19 cellular contexts compared by ENCODE assay signal in genomic region chr22:36778020-36778419, GRCh38. TPM values are rescaled to one million over a fixed set of nuclear protein-coding genes. Genes with fewer than 3 reads are reported as not detected.
DNase-seq lines count a peak whose midpoint lies in the region; ATAC-seq, FAIRE-seq and TF ChIP-seq lines count a peak whose summit lies in the region.
"Had no signal": no experiment of that assay in that cellular context is flagged by ENCODE, and none has a peak within 500 bp of the region (broad histone marks: within the 10 kb centered on the region; RNA-seq: fewer than 3 reads in every experiment).

No MANE protein-coding gene starts in this region.

- H3K4me3 Mint-ChIP-seq in natural killer cell treated with Interleukin-12 subunit alpha and Interleukin-12 subunit beta and Interleukin-15 and Interleukin-18, amount 100 ng/mL, for 72 hours, result peak overlapping the region; percentile 10
- H3K4me3 Mint-ChIP-seq in natural killer cell (no peak overlapping the region), T-helper 17 cell (no peak overlapping the region)
- peak overlapping the region; percentile 4 for H3K4me3 Mint-ChIP-seq in stimulated activated effector memory CD8-positive, alpha-beta T cell treated with anti-CD3 and anti-CD28 coated beads, Interleukin-12 subunit alpha, Interleukin-12 subunit beta, amount 100 ng/mL, for 72 hours

- TF ChIP-seq RAD21 in K562 (CRISPR knock-in tag; conservative IDR thresholded peaks at IDR 0.05 in 1 of 2, IDR thresholded peaks at IDR 0.05 in 1 of 2), result no peak

- in situ Hi-C loops in K562 (cut with MboI), result no loop called here

- no TSS peak for BruUV-seq in K562 (replicated peaks; lab: Mats Ljungman, UMichigan)

- no peak overlapping the region for H3K4me3 ChIP-seq in K562
- H3K4me3 ChIP-seq: BLaER1, GM12878, HAP-1, Peyer's patch had no signal

- H3K4me1 Mint-ChIP-seq in natural killer cell treated with Interleukin-12 subunit alpha and Interleukin-12 subunit beta and Interleukin-15 and Interleukin-18, amount 100 ng/mL, for 72 hours (ENCODE audit: low read depth in 2 of 2), result peaks cover 22 to 37% of the 10 kb centered on the region in 2 donors
- H3K4me1 Mint-ChIP-seq in natural killer cell (peaks cover 22 to 30% of the 10 kb centered on the region in 2 donors), T-helper 17 cell (peaks cover 17% of the 10 kb centered on the region)
- peaks cover 54% of the 10 kb centered on the region for H3K4me1 Mint-ChIP-seq in stimulated activated effector memory CD8-positive, alpha-beta T cell treated with anti-CD3 and anti-CD28 coated beads, Interleukin-12 subunit alpha, Interleukin-12 subunit beta, amount 100 ng/mL, for 72 hours

- peaks cover 0 to 21% of the 10 kb centered on the region in 2 experiments; a peak in 3 of 5 replicates for H3K27me3 ChIP-seq in K562 (ENCODE audit: control insufficient read depth in 2 of 2, insufficient read depth in 2 of 2, low read length in 2 of 2)
- H3K27me3 ChIP-seq: BLaER1, Peyer's patch had no signal

- H3K9me1 ChIP-seq in K562 (ENCODE audit: control insufficient read depth, insufficient read depth, low read length), result no peaks in the 10 kb centered on the region

- H3K9me3 ChIP-seq in T-helper 17 cell (ENCODE audit: control insufficient read depth, low read length, poor library complexity, severe bottlenecking) (no peaks in the 10 kb centered on the region), K562 (replicated peaks; ENCODE audit: control insufficient read depth, insufficient read depth, low read depth, low read length) (no peaks in the 10 kb centered on the region)
- H3K9me3 ChIP-seq: Caco-2, Peyer's patch had no signal

- no peaks in the 10 kb centered on the region for H3K9me3 Mint-ChIP-seq in natural killer cell treated with Interleukin-12 subunit alpha and Interleukin-12 subunit beta and Interleukin-15 and Interleukin-18, amount 100 ng/mL, for 72 hours
- no peaks in the 10 kb centered on the region for H3K9me3 Mint-ChIP-seq in natural killer cell
- no peaks in the 10 kb centered on the region for H3K9me3 Mint-ChIP-seq in stimulated activated effector memory CD8-positive, alpha-beta T cell treated with anti-CD3 and anti-CD28 coated beads, Interleukin-12 subunit alpha, Interleukin-12 subunit beta, amount 100 ng/mL, for 72 hours

- POLR2A ChIA-PET in K562 (lab: Yijun Ruan, JAX), result no interaction called here

- H3K9ac ChIP-seq in K562 (ENCODE audit: insufficient read depth in 1 of 2, low read depth in 2 of 2, low read length in 2 of 2), result no peak overlapping the region
- H3K9ac ChIP-seq: BLaER1 had no signal

- no peak overlapping the region for H3K4me2 ChIP-seq in K562 (ENCODE audit: insufficient read depth, low read length)

- FAIRE-seq in K562 (lab: Jason Lieb, UNC), result no peak
- FAIRE-seq: GM12878 had no signal

- H4K20me1 ChIP-seq in K562 (replicated peaks; ENCODE audit: control insufficient read depth, insufficient read depth, low read length), result no peaks in the 10 kb centered on the region
- H4K20me1 ChIP-seq: BLaER1 had no signal

- H3K4me1 ChIP-seq in K562 (replicated peaks in 1 of 2; ENCODE audit: control insufficient read depth in 2 of 2, insufficient read depth in 2 of 2, low read length in 2 of 2), result peaks cover 0 to 8% of the 10 kb centered on the region in 2 experiments; a peak in 1 of 5 replicates

- intact Hi-C loops in natural killer cell (cut with micrococcal nuclease), result loop anchor here (10.0 kb wide), 1 partner anchor 707 kb away; the partner anchor contains the start of gene MFNG
- intact Hi-C loops in K562 (cut with micrococcal nuclease), result no loop called here

- H3K27me3 Mint-ChIP-seq in natural killer cell treated with Interleukin-12 subunit alpha and Interleukin-12 subunit beta and Interleukin-15 and Interleukin-18, amount 100 ng/mL, for 72 hours, result peaks cover 0 to 3% of the 10 kb centered on the region in 2 donors
- H3K27me3 Mint-ChIP-seq in natural killer cell (ENCODE audit: low read depth in 2 of 2), result peaks cover 0 to under 1% of the 10 kb centered on the region in 2 donors
- peaks cover 5% of the 10 kb centered on the region for H3K27me3 Mint-ChIP-seq in T-helper 17 cell

- no peak overlapping the region for H2AFZ ChIP-seq in K562 (ENCODE audit: low read depth, low read length)

- no peak for TF ChIP-seq POLR2A in K562 (conservative IDR thresholded peaks at IDR 0.05)

- H3K79me2 ChIP-seq in K562 (ENCODE audit: control insufficient read depth, insufficient read depth, low read length), result no peaks in the 10 kb centered on the region

- no peak for TF ChIP-seq EP300 in K562 (IDR thresholded peaks at IDR 0.05; ENCODE audit: low read length)

- H3K27ac Mint-ChIP-seq in natural killer cell treated with Interleukin-12 subunit alpha and Interleukin-12 subunit beta and Interleukin-15 and Interleukin-18, amount 100 ng/mL, for 72 hours, result peak overlapping the region in 1 of 2 donors; percentile 30
- H3K27ac Mint-ChIP-seq in natural killer cell, result peak overlapping the region in 1 of 2 donors; percentile 12
- peak overlapping the region; percentile 43 for H3K27ac Mint-ChIP-seq in T-helper 17 cell
- H3K27ac Mint-ChIP-seq in stimulated activated effector memory CD8-positive, alpha-beta T cell treated with anti-CD3 and anti-CD28 coated beads, Interleukin-12 subunit alpha, Interleukin-12 subunit beta, amount 100 ng/mL, for 72 hours, result peak overlapping the region; percentile 7

- CTCF ChIA-PET in K562 (lab: Yijun Ruan, JAX; ENCODE audit: low intra/inter-chr PET ratio), result no interaction called here

- H3K27ac ChIP-seq in K562 (ENCODE audit: extremely low read depth, low read depth, low read length), result no peak overlapping the region
- H3K27ac ChIP-seq: BLaER1, Peyer's patch had no signal

- TF ChIP-seq CTCF in natural killer cell (IDR thresholded peaks at IDR 0.05), result no peak
- no peak for TF ChIP-seq CTCF in K562 (IDR thresholded peaks at IDR 0.05 in 2 of 3, conservative IDR thresholded peaks at IDR 0.05 in 1 of 3; ENCODE audit: insufficient read depth in 2 of 3, low read depth in 1 of 3, low read length in 3 of 3)

- ATAC-seq in natural killer cell treated with Interleukin-12 subunit alpha and Interleukin-12 subunit beta and Interleukin-15 and Interleukin-18, amount 100 ng/mL, for 72 hours, result no peak
- ATAC-seq in natural killer cell (no peak), T-helper 17 cell (no peak), K562 (no peak), GM21360 (IDR thresholded peaks at IDR 0.05; ENCODE audit: unreplicated experiment) (no peak)
- no peak for ATAC-seq in stimulated activated effector memory CD8-positive, alpha-beta T cell treated with anti-CD3 and anti-CD28 coated beads, Interleukin-12 subunit alpha, Interleukin-12 subunit beta, amount 100 ng/mL, for 72 hours
- ATAC-seq: GM12878 had no signal

- H3K36me3 Mint-ChIP-seq in natural killer cell treated with Interleukin-12 subunit alpha and Interleukin-12 subunit beta and Interleukin-15 and Interleukin-18, amount 100 ng/mL, for 72 hours, result no peaks in the 10 kb centered on the region
- H3K36me3 Mint-ChIP-seq in natural killer cell (no peaks in the 10 kb centered on the region), T-helper 17 cell (ENCODE audit: low read depth) (no peaks in the 10 kb centered on the region)
- peaks cover 6% of the 10 kb centered on the region for H3K36me3 Mint-ChIP-seq in stimulated activated effector memory CD8-positive, alpha-beta T cell treated with anti-CD3 and anti-CD28 coated beads, Interleukin-12 subunit alpha, Interleukin-12 subunit beta, amount 100 ng/mL, for 72 hours

- DNase-seq in natural killer cell treated with Interleukin-12 subunit alpha and Interleukin-12 subunit beta and Interleukin-15 and Interleukin-18, amount 100 ng/mL, for 72 hours (ENCODE audit: low spot score), result no peak
- DNase-seq in natural killer cell (no peak), T-helper 17 cell (no peak), K562 (ENCODE audit: extremely low read depth in 1 of 4, low spot score in 3 of 4) (no peak), UCSD-AML1 (lab: John Stamatoyannopoulos, UW; ENCODE audit: unreplicated experiment) (no peak)
- no peak for DNase-seq in stimulated activated effector memory CD8-positive, alpha-beta T cell treated with anti-CD3 and anti-CD28 coated beads, Interleukin-12 subunit alpha, Interleukin-12 subunit beta, amount 100 ng/mL, for 72 hours (ENCODE audit: low spot score in 2 of 2)
- DNase-seq: Caco-2, IMR-90, NCI-H1417 treated with DMSO at 0.1 percent for 48 hours, NCI-H2029 treated with DMSO at 0.1 percent for 48 hours, NCI-H510A treated with DMSO at 0.1 percent for 48 hours, Peyer's patch, Right ventricle myocardium superior had no signal

- H3K36me3 ChIP-seq in K562 (ENCODE audit: control insufficient read depth, insufficient read depth, low read length), result no peaks in the 10 kb centered on the region
- H3K36me3 ChIP-seq: BLaER1, HAP-1, Peyer's patch had no signal

RNA-seq across cellular contexts. Expression of gene IFT27, which starts 2.1 kb away (rescaled TPM):
- total RNA-seq in natural killer cell treated with Interleukin-12 subunit alpha and Interleukin-12 subunit beta and Interleukin-15 and Interleukin-18, amount 100 ng/mL, for 72 hours, result 10 to 100 TPM; 23.3 to 37.8 TPM
- total RNA-seq in natural killer cell (10 to 100 TPM; 16.5 to 30.1 (median 27.1) TPM), T-helper 17 cell (10 to 100 TPM; 14.7 to 20.7 TPM), K562 (2014; rRNA removed) (0.12 and 0.18 TPM in 2 replicates), K562 (2014; rRNA removed; fragmentation: Illumina TruSeq; extraction: Trizol) (0.29 and 0.38 TPM in 2 replicates), K562 (2015; rRNA removed; fragmentation: Illumina TruSeq; extraction: Trizol) (0.38 and 0.54 TPM in 2 replicates), K562 (2021) (0.51 and 1.4 TPM in 2 replicates)
- 0.72 and 1.1 TPM in 2 replicates for total RNA-seq in K562 (2011; cell fraction: chromatin; rRNA removed; ENCODE audit: low replicate concordance)
- total RNA-seq in K562 (2011; cell fraction: nucleolus; rRNA removed), result 0.13 and 0.17 TPM in 2 replicates
- 0.22 and 0.46 TPM in 2 replicates for total RNA-seq in K562 (2011; cell fraction: nucleoplasm; rRNA removed)
- polyA plus RNA-seq in K562 (2011; rRNA removed) (0.01 and 0.42 TPM in 2 replicates), K562 (2014; fragmentation: Illumina TruSeq; extraction: Trizol) (0.10 and 0.37 TPM in 2 replicates), K562 (2014; fragmentation: Nextera tagmentation; extraction: Ambion mirVana) (under 1 TPM in 1 of 2 experiments, not detected in 1; 0.06 TPM), K562 (2014; rRNA removed) (0.09 and 0.18 TPM in 2 replicates)
- polyA plus RNA-seq in K562 (2011; cell fraction: cytosol; rRNA removed), result 0.18 and 0.19 TPM in 2 replicates
- polyA plus RNA-seq in K562 (2011; cell fraction: nucleus; rRNA removed), result 0.50 and 0.56 TPM in 2 replicates
- 0.90 and 3.4 TPM in 2 replicates for polyA plus RNA-seq in K562 (2012)
- polyA minus RNA-seq in K562 (2011; rRNA and poly(A)+ RNA removed), result 0.04 and 0.06 TPM in 2 replicates
- polyA minus RNA-seq in K562 (2011; cell fraction: cytosol; rRNA and poly(A)+ RNA removed), result not detected in 2 replicates
- polyA minus RNA-seq in K562 (2011; cell fraction: nucleus; rRNA and poly(A)+ RNA removed), result 0.11 and 0.13 TPM in 2 replicates

RNA-seq across cellular contexts. Expression of gene PVALB, which starts 38.8 kb away (rescaled TPM):
- not detected for total RNA-seq in natural killer cell treated with Interleukin-12 subunit alpha and Interleukin-12 subunit beta and Interleukin-15 and Interleukin-18, amount 100 ng/mL, for 72 hours
- total RNA-seq in natural killer cell, result under 1 TPM in 1 of 3 donors, not detected in 2; 0.99 TPM
- total RNA-seq in T-helper 17 cell, result 1 to 10 TPM in 1 of 2 donors, not detected in 1; 7.4 TPM
- not detected in 2 replicates for total RNA-seq in K562 (2011; cell fraction: chromatin; rRNA removed; ENCODE audit: low replicate concordance)
- total RNA-seq in K562 (2011; cell fraction: nucleolus; rRNA removed), result not detected in 2 replicates
- not detected in 2 replicates for total RNA-seq in K562 (2011; cell fraction: nucleoplasm; rRNA removed)
- not detected in 2 replicates for total RNA-seq in K562 (2014; rRNA removed)
- total RNA-seq in K562 (2014; rRNA removed; fragmentation: Illumina TruSeq; extraction: Trizol), result not detected in 2 replicates
- not detected in 2 replicates for total RNA-seq in K562 (2015; rRNA removed; fragmentation: Illumina TruSeq; extraction: Trizol)
- total RNA-seq in K562 (2021), result not detected in 2 replicates
- polyA plus RNA-seq in K562 (2011; rRNA removed), result not detected in 2 replicates
- polyA plus RNA-seq in K562 (2011; cell fraction: cytosol; rRNA removed), result not detected in 2 replicates
- polyA plus RNA-seq in K562 (2011; cell fraction: nucleus; rRNA removed), result not detected in 2 replicates
- not detected in 2 replicates for polyA plus RNA-seq in K562 (2012)
- not detected in 2 replicates for polyA plus RNA-seq in K562 (2014; fragmentation: Illumina TruSeq; extraction: Trizol)
- polyA plus RNA-seq in K562 (2014; fragmentation: Nextera tagmentation; extraction: Ambion mirVana), result not detected
- not detected in 2 replicates for polyA plus RNA-seq in K562 (2014; rRNA removed)
- not detected in 2 replicates for polyA minus RNA-seq in K562 (2011; rRNA and poly(A)+ RNA removed)
- not detected in 2 replicates for polyA minus RNA-seq in K562 (2011; cell fraction: cytosol; rRNA and poly(A)+ RNA removed)
- polyA minus RNA-seq in K562 (2011; cell fraction: nucleus; rRNA and poly(A)+ RNA removed), result not detected in 2 replicates
- total RNA-seq: Caco-2, GM12878, HT-29, IMR-90, LHCN-M2, Peyer's patch, Right ventricle myocardium superior had no signal
- polyA plus RNA-seq: GM12878, IMR-90 had no signal

Comparison
In these comparisons a context has a peak if more than half of its experiments do, and no peak if none do; other contexts are left out.
1. H3K4me3 Mint-ChIP-seq: peak in natural killer cell treated with Interleukin-12 subunit alpha and Interleukin-12 subunit beta and Interleukin-15 and Interleukin-18, amount 100 ng/mL, for 72 hours (single experiment) and stimulated activated effector memory CD8-positive, alpha-beta T cell treated with anti-CD3 and anti-CD28 coated beads, Interleukin-12 subunit alpha, Interleukin-12 subunit beta, amount 100 ng/mL, for 72 hours (single experiment); none in natural killer cell (single experiment) and T-helper 17 cell (single experiment).
2. RNA of gene IFT27, which starts 2.1 kb away (total RNA-seq): 23.3 to 37.8 TPM in natural killer cell treated with Interleukin-12 subunit alpha and Interleukin-12 subunit beta and Interleukin-15 and Interleukin-18, amount 100 ng/mL, for 72 hours, 16.5 to 30.1 TPM in natural killer cell and 14.7 to 20.7 TPM in T-helper 17 cell; 0.12 to 1.4 TPM in K562; every median in the first group is over 4 times any median in the second.